Comparison of ENCODE assay signal across 11 cellular contexts in genomic region chr18:42183746-42184145, GRCh38.
DNase-seq lines count a peak whose midpoint lies in the region; ATAC-seq, FAIRE-seq and TF ChIP-seq lines count a peak whose summit lies in the region.
"Had no signal": no experiment of that assay in that cellular context is flagged by ENCODE, and none has a peak within 500 bp of the region (broad histone marks: within the 10 kb centered on the region; RNA-seq: fewer than 3 reads in every experiment).

No MANE protein-coding gene starts in this region.

- H3K4me1 ChIP-seq in BE2C (peaks cover 7% of the 10 kb centered on the region), keratinocyte (ENCODE audit: control insufficient read depth, extremely low read depth, insufficient read depth, low read length) (peaks cover 14% of the 10 kb centered on the region), gastrocnemius medialis (no peaks in the 10 kb centered on the region)

- dilution Hi-C loops in keratinocyte (cut with MboI; ENCODE audit: extremely low pct_ligation_motif_present, low sequenced_read_pairs) = no loop called here

- H2AFZ ChIP-seq in keratinocyte (ENCODE audit: control insufficient read depth, low read length) = peak overlapping the region; percentile 28

- no peaks in the 10 kb centered on the region for H3K79me2 ChIP-seq in keratinocyte (ENCODE audit: control insufficient read depth, insufficient read depth, low read length)

- H3K4me3 ChIP-seq in BE2C (ENCODE audit: low read depth, low read length) (no peak overlapping the region), astrocyte of the cerebellum (ENCODE audit: low read depth, low read length) (no peak overlapping the region), keratinocyte (ENCODE audit: control insufficient read depth in 2 of 3, extremely low read depth in 1 of 3, insufficient read depth in 2 of 3, low read depth in 1 of 3, low read length in 3 of 3) (no peak overlapping the region), gastrocnemius medialis (no peak overlapping the region)

- no peaks in the 10 kb centered on the region for H3K27me3 ChIP-seq in BE2C
- H3K27me3 ChIP-seq in keratinocyte (ENCODE audit: control insufficient read depth, extremely low read depth, insufficient read depth, low read length) = no peaks in the 10 kb centered on the region
- no peaks in the 10 kb centered on the region for H3K27me3 ChIP-seq in gastrocnemius medialis

- TF ChIP-seq CTCF in BE2C (IDR thresholded peaks at IDR 0.05; ENCODE audit: low read depth, low read length) (no peak), astrocyte of the cerebellum (IDR thresholded peaks at IDR 0.05; ENCODE audit: low read depth, low read length, missing control alignments) (no peak), keratinocyte (optimal IDR thresholded peaks at IDR 0.05 in 1 of 3, IDR thresholded peaks at IDR 0.05 in 1 of 3, conservative IDR thresholded peaks at IDR 0.05 in 1 of 3; ENCODE audit: extremely low read depth in 1 of 3, insufficient read depth in 2 of 3, low read length in 3 of 3) (no peak), gastrocnemius medialis (IDR thresholded peaks at IDR 0.05 in 4 of 5, conservative IDR thresholded peaks at IDR 0.05 in 1 of 5) (no peak)

- H3K9me1 ChIP-seq in keratinocyte (ENCODE audit: control insufficient read depth, extremely low read depth, insufficient read depth, low read length) = no peaks in the 10 kb centered on the region

- intact Hi-C loops in gastrocnemius medialis (cut with DNase I; ENCODE audit: low total_unique reads) = no loop called here

- H4K20me1 ChIP-seq in keratinocyte (ENCODE audit: control insufficient read depth, extremely low read depth, insufficient read depth, low read length) = no peaks in the 10 kb centered on the region

- peak; percentile 9 for DNase-seq in BE2C
- DNase-seq in LHCN-M2 (ENCODE audit: low read depth) = peak; percentile 92
- peak; percentile 86 for DNase-seq in astrocyte of the cerebellum (ENCODE audit: low read depth)
- DNase-seq in keratinocyte (ENCODE audit: low read depth, low spot score) = no peak
- no peak for DNase-seq in gastrocnemius medialis
- no peak for DNase-seq in NCI-H1092 treated with DMSO at 0.1 percent for 48 hours (lab: John Stamatoyannopoulos, UW)
- no peak for DNase-seq in AML-193 (lab: John Stamatoyannopoulos, UW)
- DNase-seq: activated T-cell treated with anti-CD3 and anti-CD28 coated beads, Interleukin-2, amount 50 U/mL, for 48 hours; left ventricle myocardium superior had no signal

- no peak overlapping the region for H3K9ac ChIP-seq in keratinocyte (ENCODE audit: control insufficient read depth, extremely low read depth, insufficient read depth, low read length)

- H3K9me3 ChIP-seq in BE2C (no peaks in the 10 kb centered on the region), keratinocyte (ENCODE audit: control insufficient read depth, low read depth, low read length) (no peaks in the 10 kb centered on the region), gastrocnemius medialis (no peaks in the 10 kb centered on the region)

- H3K4me2 ChIP-seq in keratinocyte (ENCODE audit: control insufficient read depth, extremely low read depth, insufficient read depth, low read depth, low read length) = peak overlapping the region; percentile 44

- ATAC-seq in HG03025 (IDR thresholded peaks at IDR 0.05; ENCODE audit: low FRiP score, unreplicated experiment) (no peak), gastrocnemius medialis (no peak)
- ATAC-seq: HCT116 had no signal

- in situ Hi-C loops in astrocyte of the cerebellum (cut with HindIII; ENCODE audit: low sequenced_read_pairs) (no loop called here), gastrocnemius medialis (cut with MboI; ENCODE audit: low sequenced_read_pairs in 4 of 4) (no loop called here)

- TF ChIP-seq POLR2A in gastrocnemius medialis (IDR thresholded peaks at IDR 0.05) = no peak

- H3K36me3 ChIP-seq in BE2C = no peaks in the 10 kb centered on the region
- H3K36me3 ChIP-seq in keratinocyte (ENCODE audit: control insufficient read depth in 2 of 2, extremely low read depth in 1 of 2, insufficient read depth in 2 of 2, low read length in 2 of 2) = no peaks in the 10 kb centered on the region
- no peaks in the 10 kb centered on the region for H3K36me3 ChIP-seq in gastrocnemius medialis

- H3K27ac ChIP-seq in keratinocyte (ENCODE audit: control insufficient read depth, insufficient read depth, low read length) (peak overlapping the region; percentile 17), gastrocnemius medialis (no peak overlapping the region)

- peak; percentile 82 for FAIRE-seq in keratinocyte (lab: Jason Lieb, UNC)

Comparison
In these comparisons a context has a peak if more than half of its experiments do, and no peak if none do; other contexts are left out.
1. DNase-seq: peak in BE2C (single experiment), LHCN-M2 (single experiment) and astrocyte of the cerebellum (single experiment); none in keratinocyte (single experiment), gastrocnemius medialis (0 of 2), NCI-H1092 treated with DMSO at 0.1 percent for 48 hours (single experiment) and AML-193 (0 of 2).